In the genomic region with DNA sequence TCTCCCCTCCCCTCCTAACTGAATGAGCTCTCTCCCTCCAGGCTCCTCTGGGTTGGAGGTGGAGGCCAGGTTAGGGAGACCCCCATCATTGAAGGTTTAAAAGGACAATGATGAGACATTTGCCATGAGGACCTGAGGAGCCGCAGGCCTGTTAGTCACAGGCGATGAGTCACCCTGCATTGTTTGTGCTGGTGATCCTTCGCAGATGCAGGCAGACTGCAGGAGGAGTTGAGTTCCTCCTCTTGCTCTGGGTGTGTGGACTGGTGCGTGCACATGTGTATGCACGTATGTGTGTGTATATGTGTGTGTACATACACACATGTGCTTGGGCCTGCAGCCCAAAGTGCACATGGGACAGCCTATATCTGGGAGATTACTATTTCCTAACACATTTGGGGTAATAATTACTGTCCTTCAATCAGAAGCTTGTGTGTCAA, we compare ENCODE assay signal across 8 cellular contexts. TPM values are rescaled to one million over a fixed set of nuclear protein-coding genes. Genes with fewer than 3 reads are reported as not detected.
DNase-seq lines count a peak whose midpoint lies in the region; ATAC-seq and TF ChIP-seq lines count a peak whose summit lies in the region.

No MANE protein-coding gene starts in this region.

- H3K36me3 Mint-ChIP-seq in activated naive CD8-positive, alpha-beta T cell treated with anti-CD3 and anti-CD28 coated beads, Interleukin-2, amount 10 ng/mL, durations not matched to agents 7 days and 5 days: no peaks in the 10 kb centered on the region
- no peaks in the 10 kb centered on the region for H3K36me3 Mint-ChIP-seq in natural killer cell treated with Interleukin-12 subunit alpha and Interleukin-12 subunit beta and Interleukin-15 and Interleukin-18, amount 100 ng/mL, for 72 hours

- POLR2A ChIA-PET in activated naive CD8-positive, alpha-beta T cell treated with anti-CD3 and anti-CD28 coated beads, Interleukin-2, amount 10 ng/mL, durations not matched to agents 7 days and 5 days (lab: Charles Lee): no interaction called here
- POLR2A ChIA-PET in GM10248 (lab: Yijun Ruan, JAX): no interaction called here

- peak; percentile 17 for ATAC-seq in activated naive CD8-positive, alpha-beta T cell treated with anti-CD3 and anti-CD28 coated beads, Interleukin-2, amount 10 ng/mL, durations not matched to agents 7 days and 5 days (ENCODE audit: low read depth)
- ATAC-seq in natural killer cell treated with Interleukin-12 subunit alpha and Interleukin-12 subunit beta and Interleukin-15 and Interleukin-18, amount 100 ng/mL, for 72 hours: no peak

- CTCF ChIA-PET in GM10248 (lab: Yijun Ruan, JAX): interaction anchor here (1.4 to 2.4 kb wide), 4 partner anchors 11 to 449 kb away, joined by 3 to 8 read pairs (median 6); no protein-coding TSS in a partner anchor

- TF ChIP-seq CTCF in GM10248 (IDR thresholded peaks at IDR 0.05; ENCODE audit: control extremely low read depth, extremely low read depth, low read depth, missing control alignments): no peak

- in situ Hi-C loops in KBM-7 (cut with MboI; ENCODE audit: low pct_unique_long_range_greater_than_20kb, low sequenced_read_pairs): no loop called here

- no peaks in the 10 kb centered on the region for H3K4me1 Mint-ChIP-seq in activated naive CD8-positive, alpha-beta T cell treated with anti-CD3 and anti-CD28 coated beads, Interleukin-2, amount 10 ng/mL, durations not matched to agents 7 days and 5 days
- H3K4me1 Mint-ChIP-seq in natural killer cell treated with Interleukin-12 subunit alpha and Interleukin-12 subunit beta and Interleukin-15 and Interleukin-18, amount 100 ng/mL, for 72 hours (ENCODE audit: low read depth in 2 of 2): no peaks in the 10 kb centered on the region

- no peak overlapping the region for H3K27ac Mint-ChIP-seq in activated naive CD8-positive, alpha-beta T cell treated with anti-CD3 and anti-CD28 coated beads, Interleukin-2, amount 10 ng/mL, durations not matched to agents 7 days and 5 days
- no peak overlapping the region for H3K27ac Mint-ChIP-seq in natural killer cell treated with Interleukin-12 subunit alpha and Interleukin-12 subunit beta and Interleukin-15 and Interleukin-18, amount 100 ng/mL, for 72 hours

- no peak overlapping the region for H3K4me3 Mint-ChIP-seq in activated naive CD8-positive, alpha-beta T cell treated with anti-CD3 and anti-CD28 coated beads, Interleukin-2, amount 10 ng/mL, durations not matched to agents 7 days and 5 days
- no peak overlapping the region for H3K4me3 Mint-ChIP-seq in natural killer cell treated with Interleukin-12 subunit alpha and Interleukin-12 subunit beta and Interleukin-15 and Interleukin-18, amount 100 ng/mL, for 72 hours

- H3K27me3 Mint-ChIP-seq in activated naive CD8-positive, alpha-beta T cell treated with anti-CD3 and anti-CD28 coated beads, Interleukin-2, amount 10 ng/mL, durations not matched to agents 7 days and 5 days: no peaks in the 10 kb centered on the region
- H3K27me3 Mint-ChIP-seq in natural killer cell treated with Interleukin-12 subunit alpha and Interleukin-12 subunit beta and Interleukin-15 and Interleukin-18, amount 100 ng/mL, for 72 hours: peaks cover 4 to 6% of the 10 kb centered on the region in 2 donors

- peak; percentile 90 for DNase-seq in AG20443 (ENCODE audit: low spot score)
- DNase-seq in KBM-7: peak; percentile 59
- no peak for DNase-seq in activated naive CD8-positive, alpha-beta T cell treated with anti-CD3 and anti-CD28 coated beads, Interleukin-2, amount 10 ng/mL, durations not matched to agents 7 days and 5 days
- DNase-seq in hepatic stellate cell (ENCODE audit: low spot score): peak; percentile 94
- peak; percentile 10 to 23 for DNase-seq in stimulated activated CD4-positive, alpha-beta T cell treated with anti-CD3 and anti-CD28 coated beads, Interleukin-15, amount 100 ng/mL, for 48 hours (ENCODE audit: low read depth in 2 of 2)
- DNase-seq in DMS79 treated with DMSO at 0.1 percent for 48 hours (lab: John Stamatoyannopoulos, UW): no peak
- no peak for DNase-seq in GM10248 (ENCODE audit: extremely low spot score)
- DNase-seq in natural killer cell treated with Interleukin-12 subunit alpha and Interleukin-12 subunit beta and Interleukin-15 and Interleukin-18, amount 100 ng/mL, for 72 hours (ENCODE audit: low spot score): no peak

- H3K9me3 Mint-ChIP-seq in activated naive CD8-positive, alpha-beta T cell treated with anti-CD3 and anti-CD28 coated beads, Interleukin-2, amount 10 ng/mL, durations not matched to agents 7 days and 5 days: no peaks in the 10 kb centered on the region
- H3K9me3 Mint-ChIP-seq in natural killer cell treated with Interleukin-12 subunit alpha and Interleukin-12 subunit beta and Interleukin-15 and Interleukin-18, amount 100 ng/mL, for 72 hours: no peaks in the 10 kb centered on the region

RNA-seq across cellular contexts. Expression of a gene that starts 42.0 kb away (rescaled TPM):
- total RNA-seq in activated naive CD8-positive, alpha-beta T cell treated with anti-CD3 and anti-CD28 coated beads, Interleukin-2, amount 10 ng/mL, durations not matched to agents 7 days and 5 days: 10 to 100 TPM; 38.6 to 46.8 TPM
- total RNA-seq in natural killer cell treated with Interleukin-12 subunit alpha and Interleukin-12 subunit beta and Interleukin-15 and Interleukin-18, amount 100 ng/mL, for 72 hours: 10 to 100 TPM; 38.4 to 45.1 TPM

Comparison
In these comparisons a context has a peak if more than half of its experiments do, and no peak if none do; other contexts are left out.
1. DNase-seq: peak in AG20443 (single experiment), KBM-7 (single experiment), hepatic stellate cell (single experiment) and stimulated activated CD4-positive, alpha-beta T cell treated with anti-CD3 and anti-CD28 coated beads, Interleukin-15, amount 100 ng/mL, for 48 hours (2 of 2); none in activated naive CD8-positive, alpha-beta T cell treated with anti-CD3 and anti-CD28 coated beads, Interleukin-2, amount 10 ng/mL, durations not matched to agents 7 days and 5 days (single experiment), DMS79 treated with DMSO at 0.1 percent for 48 hours (single experiment), GM10248 (single experiment) and natural killer cell treated with Interleukin-12 subunit alpha and Interleukin-12 subunit beta and Interleukin-15 and Interleukin-18, amount 100 ng/mL, for 72 hours (single experiment).